9 cellular contexts compared by ENCODE assay signal in genomic region chr22:22684605-22685561, GRCh38.
A peak's percentile ranks its signal among the peaks of the same experiment; 100 is the strongest.
DNase-seq lines count a peak whose midpoint lies in the region; ATAC-seq, FAIRE-seq and TF ChIP-seq lines count a peak whose summit lies in the region.
"Had no signal": no experiment of that assay in that cellular context is flagged by ENCODE, and none has a peak within 500 bp of the region (broad histone marks: within the 10 kb centered on the region; RNA-seq: fewer than 3 reads in every experiment).

No MANE protein-coding gene starts in this region.

- FAIRE-seq in D721Med (lab: Jason Lieb, UNC) = no peak
- FAIRE-seq: TTC549 had no signal

- peak; percentile 30 for TF ChIP-seq CTCF in D721Med (IDR thresholded peaks at IDR 0.05; ENCODE audit: insufficient read depth, missing control alignments)

- peak; percentile 50 for ATAC-seq in GM19025 (IDR thresholded peaks at IDR 0.05; ENCODE audit: low read depth, unreplicated experiment)
- ATAC-seq in HG03460 (IDR thresholded peaks at IDR 0.05; ENCODE audit: unreplicated experiment) = no peak
- ATAC-seq in HG02610 (IDR thresholded peaks at IDR 0.05; ENCODE audit: unreplicated experiment) = no peak
- no peak for ATAC-seq in HG02884 (IDR thresholded peaks at IDR 0.05; ENCODE audit: unreplicated experiment)
- ATAC-seq in GM18520 (IDR thresholded peaks at IDR 0.05; ENCODE audit: unreplicated experiment) = no peak

- DNase-seq in D721Med (ENCODE audit: insufficient read length, low spot score) = no peak
- DNase-seq in SKM-1 treated with dmso at 0.1 percent for 144 hours (lab: John Stamatoyannopoulos, UW; ENCODE audit: unreplicated experiment) = peak; percentile 48
- peak; percentile 59 for DNase-seq in iPS-NIHi11 (ENCODE audit: low spot score)
